In genomic region chr10:117609095-117609821, GRCh38 we compare ENCODE assay signal across 8 cellular contexts.
DNase-seq lines count a peak whose midpoint lies in the region; ATAC-seq, FAIRE-seq and TF ChIP-seq lines count a peak whose summit lies in the region.

No MANE protein-coding gene starts in this region.

- peaks cover 0 to 3% (median 0%) of the 10 kb centered on the region in 4 donors for H3K27me3 ChIP-seq in pancreas

- peak; percentile 72 for DNase-seq in Daoy (ENCODE audit: low read depth)
- DNase-seq in NCI-H2196 (lab: John Stamatoyannopoulos, UW; ENCODE audit: unreplicated experiment): peak; percentile 38
- DNase-seq in fibroblast of mammary gland (ENCODE audit: low read depth): peak; percentile 88
- peak; percentile 66 to 84 (median 74) for DNase-seq in pancreas
- no peak for DNase-seq in NCI-H1092 (lab: John Stamatoyannopoulos, UW)
- no peak for DNase-seq in activated CD4-positive, alpha-beta T cell treated with anti-CD3 and anti-CD28 coated beads for 48 hours
- DNase-seq in effector CD4-positive, alpha-beta T cell: no peak

- intact Hi-C loops in pancreas (cut with DNase I): no loop called here

- H3K4me1 ChIP-seq in pancreas: peaks cover 0 to 9% (median 4%) of the 10 kb centered on the region in 3 donors

- no peak overlapping the region for H3K4me3 ChIP-seq in fibroblast of mammary gland (ENCODE audit: control insufficient read depth, low read depth, low read length)
- no peak overlapping the region for H3K4me3 ChIP-seq in pancreas

- WGBS in pancreas, 2 donors: 9 to 12% methylated on average over 5 of the region's 5 CpGs

- H3K27ac ChIP-seq in pancreas: peak overlapping the region in 1 of 4 donors; percentile 2

- no peaks in the 10 kb centered on the region for H3K36me3 ChIP-seq in pancreas

- ATAC-seq in pancreas (peak; percentile 94 to 98 (median 96)), GM19455 (IDR thresholded peaks at IDR 0.05; ENCODE audit: unreplicated experiment) (no peak)

- no peaks in the 10 kb centered on the region for H3K9me3 ChIP-seq in pancreas

- TF ChIP-seq CTCF in fibroblast of mammary gland (conservative IDR thresholded peaks at IDR 0.05; ENCODE audit: control insufficient read depth, insufficient read depth, low read depth, low read length) (no peak), pancreas (IDR thresholded peaks at IDR 0.05) (no peak)

- no peak for FAIRE-seq in pancreas (lab: Jason Lieb, UNC)

Comparison
In these comparisons a context has a peak if more than half of its experiments do, and no peak if none do; other contexts are left out.
1. DNase-seq: peak in Daoy (single experiment), NCI-H2196 (single experiment), fibroblast of mammary gland (single experiment) and pancreas (6 of 6); none in NCI-H1092 (single experiment), activated CD4-positive, alpha-beta T cell treated with anti-CD3 and anti-CD28 coated beads for 48 hours (single experiment) and effector CD4-positive, alpha-beta T cell (single experiment).